ENCODE assay signal across 1 cellular context in the genomic region with DNA sequence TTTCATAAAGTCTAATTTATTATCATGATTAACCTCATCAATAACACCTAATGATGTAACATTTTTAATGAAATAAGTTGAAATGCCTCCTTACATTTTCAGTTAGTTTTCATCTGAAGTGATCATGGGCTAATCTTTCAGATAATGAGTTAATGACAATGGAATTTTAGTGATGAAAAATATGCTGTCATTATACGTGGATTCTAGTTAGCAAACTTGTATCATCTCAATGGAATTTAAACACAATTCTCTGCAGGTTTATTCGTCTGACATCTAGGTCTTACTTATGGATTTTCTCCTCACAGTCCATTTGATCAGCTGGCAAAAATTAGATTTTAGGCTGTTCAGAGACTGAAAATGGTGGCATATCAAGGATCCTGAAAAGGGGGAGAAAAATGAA.
TF ChIP-seq lines count a peak whose summit lies in the region.

No MANE protein-coding gene starts in this region.

TF ChIP-seq in IMR-90, 13 proteins besides CTCF, POLR2A, EP300 and RAD21 (continued from another document):
- TF ChIP-seq, protein P1, sequence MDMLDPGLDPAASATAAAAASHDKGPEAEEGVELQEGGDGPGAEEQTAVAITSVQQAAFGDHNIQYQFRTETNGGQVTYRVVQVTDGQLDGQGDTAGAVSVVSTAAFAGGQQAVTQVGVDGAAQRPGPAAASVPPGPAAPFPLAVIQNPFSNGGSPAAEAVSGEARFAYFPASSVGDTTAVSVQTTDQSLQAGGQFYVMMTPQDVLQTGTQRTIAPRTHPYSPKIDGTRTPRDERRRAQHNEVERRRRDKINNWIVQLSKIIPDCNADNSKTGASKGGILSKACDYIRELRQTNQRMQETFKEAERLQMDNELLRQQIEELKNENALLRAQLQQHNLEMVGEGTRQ (IDR thresholded peaks at IDR 0.05; ENCODE audit: low read depth, low read length), result no peak
- TF ChIP-seq RCOR1 (IDR thresholded peaks at IDR 0.05; ENCODE audit: insufficient replicate concordance, low read length) (no peak), NFE2L2 (IDR thresholded peaks at IDR 0.05; ENCODE audit: low read depth, low read length) (no peak)
